16 cellular contexts compared by ENCODE assay signal in the genomic region with DNA sequence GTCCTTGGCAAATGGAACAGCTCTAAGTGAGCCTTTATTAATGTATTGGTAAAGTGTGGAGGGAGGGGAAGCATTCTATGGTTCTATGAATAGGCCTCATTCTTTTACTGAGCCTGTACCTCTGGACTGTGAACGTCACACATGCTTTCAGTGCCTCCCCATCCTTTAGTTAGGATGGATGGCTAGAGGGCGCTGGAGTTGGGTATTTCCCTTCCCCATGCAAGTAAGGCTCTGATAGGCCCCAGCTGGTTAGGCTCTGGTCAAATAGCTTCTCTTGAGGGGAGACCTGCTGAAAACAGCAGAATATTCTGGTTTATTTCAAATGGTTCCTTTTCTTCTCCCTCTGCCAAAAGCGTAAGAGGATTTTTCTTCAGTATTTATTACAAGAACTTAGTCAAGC.
DNase-seq lines count a peak whose midpoint lies in the region; ATAC-seq and TF ChIP-seq lines count a peak whose summit lies in the region.
"Had no signal": no experiment of that assay in that cellular context is flagged by ENCODE, and none has a peak within 500 bp of the region (broad histone marks: within the 10 kb centered on the region; RNA-seq: fewer than 3 reads in every experiment).

No MANE protein-coding gene starts in this region.

- TF ChIP-seq CTCF in nephron progenitor cell (IDR thresholded peaks at IDR 0.05) = no peak

- H3K36me3 Mint-ChIP-seq in nephron progenitor cell (ENCODE audit: low read depth) = no peaks in the 10 kb centered on the region

- H3K27me3 Mint-ChIP-seq in nephron progenitor cell (ENCODE audit: low read depth, poor library complexity) = no peaks in the 10 kb centered on the region

- DNase-seq in NCI-H82 (lab: John Stamatoyannopoulos, UW) (peak; percentile 44), NCI-H82 treated with DMSO at 0.1 percent for 48 hours (lab: John Stamatoyannopoulos, UW; ENCODE audit: unreplicated experiment) (no peak), NAMALWA (ENCODE audit: low spot score) (peak; percentile 12), amniotic epithelial cell (ENCODE audit: low read depth) (peak; percentile 9), nephron progenitor cell (peak; percentile 11), germinal center (ENCODE audit: low spot score) (no peak)
- DNase-seq: aorta; colonic mucosa; esophagus squamous epithelium; Kasumi-1; NCI-H1694; NCI-H510A treated with DMSO at 0.1 percent for 48 hours; nucleus accumbens; stimulated activated naive CD8-positive, alpha-beta T cell treated with anti-CD3 and anti-CD28 coated beads, Interleukin-15, Interleukin-2, amounts not matched to agents 100 U/mL and 50 U/mL, for 24 hours had no signal

- no peak overlapping the region for H3K27ac Mint-ChIP-seq in nephron progenitor cell

- no peak for ATAC-seq in HG03460 (IDR thresholded peaks at IDR 0.05; ENCODE audit: unreplicated experiment)
- no peak for ATAC-seq in GM19455 (IDR thresholded peaks at IDR 0.05; ENCODE audit: unreplicated experiment)
- ATAC-seq: stimulated activated naive CD8-positive, alpha-beta T cell treated with anti-CD3 and anti-CD28 coated beads, Interleukin-15, Interleukin-2, amounts not matched to agents 100 U/mL and 50 U/mL, for 24 hours had no signal

- H3K4me3 Mint-ChIP-seq in nephron progenitor cell = no peak overlapping the region

- H3K9me3 Mint-ChIP-seq in nephron progenitor cell = no peaks in the 10 kb centered on the region

- H3K4me1 Mint-ChIP-seq in nephron progenitor cell = no peaks in the 10 kb centered on the region

Comparison
In these comparisons a context has a peak if more than half of its experiments do, and no peak if none do; other contexts are left out.
1. DNase-seq: peak in NCI-H82 (single experiment), NAMALWA (single experiment), amniotic epithelial cell (single experiment) and nephron progenitor cell (single experiment); none in NCI-H82 treated with DMSO at 0.1 percent for 48 hours (single experiment) and germinal center (single experiment).